Comparison of ENCODE assay signal across 8 cellular contexts in the genomic region with DNA sequence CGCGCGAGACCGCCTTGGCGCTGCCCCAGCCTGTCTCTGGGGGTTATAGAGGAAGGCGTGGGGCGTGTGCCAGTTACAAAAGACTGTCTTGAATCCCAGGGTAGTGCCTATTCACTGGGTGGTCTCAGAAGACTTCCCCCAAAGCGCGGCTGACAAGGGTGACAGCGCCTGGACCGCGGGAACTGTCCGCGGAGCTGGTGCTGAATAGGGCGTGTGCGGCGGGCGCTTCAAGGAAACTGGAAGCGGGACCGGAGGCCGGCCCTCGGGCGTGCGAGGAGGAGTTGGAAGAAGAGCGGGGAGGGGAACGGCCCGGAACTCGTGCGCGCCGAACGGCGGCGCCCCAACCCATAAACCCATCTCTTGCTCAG. TPM values are rescaled to one million over a fixed set of nuclear protein-coding genes. Genes with fewer than 3 reads are reported as not detected.
A peak's percentile ranks its signal among the peaks of the same experiment; 100 is the strongest.
DNase-seq lines count a peak whose midpoint lies in the region; ATAC-seq and TF ChIP-seq lines count a peak whose summit lies in the region.

No MANE protein-coding gene starts in this region.

- H4K20me1 ChIP-seq in BLaER1: peaks cover 8% of the 10 kb centered on the region

- no peak overlapping the region for H3K9ac ChIP-seq in BLaER1
- H3K9ac ChIP-seq in HUES64 (ENCODE audit: low read depth, low read length): no peak overlapping the region

- peaks cover 32% of the 10 kb centered on the region for H3K27me3 ChIP-seq in BLaER1
- H3K27me3 ChIP-seq in HUES64 (ENCODE audit: insufficient read depth, low read length): peaks cover 100% of the 10 kb centered on the region
- H3K27me3 ChIP-seq in SJCRH30: no peaks in the 10 kb centered on the region; the same call in 1 of the 2 replicates

- no peaks in the 10 kb centered on the region for H3K9me3 Mint-ChIP-seq in nephron

- TF ChIP-seq CTCF in epithelial cell of proximal tubule (conservative IDR thresholded peaks at IDR 0.05; ENCODE audit: low read depth, low read length) (no peak), nephron (IDR thresholded peaks at IDR 0.05; ENCODE audit: unreplicated experiment in 3 of 3) (no peak)

- H3K36me3 ChIP-seq in BLaER1: no peaks in the 10 kb centered on the region
- H3K36me3 ChIP-seq in HUES64 (ENCODE audit: insufficient read depth, low read length): no peaks in the 10 kb centered on the region
- H3K36me3 ChIP-seq in SJCRH30: no peaks in the 10 kb centered on the region

- peak overlapping the region; percentile 51 for H3K4me2 ChIP-seq in BLaER1

- no peak overlapping the region for H3K27ac Mint-ChIP-seq in nephron

- WGBS in HUES64: 5% methylated on average over 34 of the region's 34 CpGs

- H3K4me1 ChIP-seq in BLaER1 (peaks cover 18% of the 10 kb centered on the region), HUES64 (ENCODE audit: insufficient read depth, low read length) (peaks cover 2% of the 10 kb centered on the region; the same call in 1 of the 2 replicates), SJCRH30 (no peaks in the 10 kb centered on the region)

- no peak for ATAC-seq in GM19324 (IDR thresholded peaks at IDR 0.05; ENCODE audit: low FRiP score, unreplicated experiment)

- H3K36me3 Mint-ChIP-seq in nephron (ENCODE audit: low read depth): no peaks in the 10 kb centered on the region

- H3K9me3 ChIP-seq in BLaER1 (peaks cover 26% of the 10 kb centered on the region), HUES64 (ENCODE audit: insufficient read depth, low read depth, low read length) (no peaks in the 10 kb centered on the region), SJCRH30 (replicated peaks) (no peaks in the 10 kb centered on the region; the same call in none of the 2 replicates)

- H3K4me3 Mint-ChIP-seq in nephron: peak overlapping the region; percentile 77 to 85 (median 81)

- DNase-seq in activated CD4-positive, alpha-beta T cell treated with anti-CD3 and anti-CD28 coated beads, Interleukin-2, amount 50 U/mL, for 48 hours: peak; percentile 63 to 73
- DNase-seq in epithelial cell of proximal tubule (ENCODE audit: low read depth) (no peak), SJCRH30 (no peak), amniotic stem cell (lab: John Stamatoyannopoulos, UW) (no peak)

- peaks cover 99% of the 10 kb centered on the region for H3K27me3 Mint-ChIP-seq in nephron (ENCODE audit: low read depth)

- no peak overlapping the region for H3K27ac ChIP-seq in BLaER1
- H3K27ac ChIP-seq in HUES64 (ENCODE audit: low read depth, low read length): no peak overlapping the region
- no peak overlapping the region for H3K27ac ChIP-seq in SJCRH30

- no peak overlapping the region for H3K4me3 ChIP-seq in BLaER1
- H3K4me3 ChIP-seq in HUES64 (ENCODE audit: low read length): peak overlapping the region; percentile 72
- peak overlapping the region; percentile 26 for H3K4me3 ChIP-seq in epithelial cell of proximal tubule (ENCODE audit: low read depth, low read length)
- H3K4me3 ChIP-seq in SJCRH30: no peak overlapping the region

- peaks cover 6% of the 10 kb centered on the region for H3K4me1 Mint-ChIP-seq in nephron

RNA-seq across cellular contexts. Expression of gene EGR4, which starts 2.3 kb away (rescaled TPM):
- not detected for polyA plus RNA-seq in HUES64 (2013, experiment 1 of 2)
- polyA plus RNA-seq in HUES64 (2013, experiment 2 of 2): not detected
- 0.07 TPM in 1 of 2 replicates, not detected in the other for total RNA-seq in epithelial cell of proximal tubule
- not detected in 2 replicates for total RNA-seq in SJCRH30 (2014; rRNA removed; shearing (Covaris generic))

RNA-seq across cellular contexts. Expression of gene FBXO41, which starts 6.8 kb away (rescaled TPM):
- polyA plus RNA-seq in HUES64 (2013, experiment 1 of 2): 3.4 TPM
- 3.9 TPM for polyA plus RNA-seq in HUES64 (2013, experiment 2 of 2)
- 2.4 and 4.5 TPM in 2 replicates for total RNA-seq in epithelial cell of proximal tubule
- total RNA-seq in SJCRH30 (2014; rRNA removed; shearing (Covaris generic)): 12.0 and 14.2 TPM in 2 replicates

RNA-seq across cellular contexts. Expression of gene CCT7, which starts 57.0 kb away (rescaled TPM):
- polyA plus RNA-seq in HUES64 (2013, experiment 1 of 2): 267 TPM
- polyA plus RNA-seq in HUES64 (2013, experiment 2 of 2): 253 TPM
- total RNA-seq in epithelial cell of proximal tubule: 393 and 559 TPM in 2 replicates
- total RNA-seq in SJCRH30 (2014; rRNA removed; shearing (Covaris generic)): 815 and 876 TPM in 2 replicates

RNA-seq across cellular contexts. Expression of gene PRADC1, which starts 58.0 kb away (rescaled TPM):
- polyA plus RNA-seq in HUES64 (2013, experiment 1 of 2): 8.6 TPM
- polyA plus RNA-seq in HUES64 (2013, experiment 2 of 2): 8.6 TPM
- 5.0 and 22.3 TPM in 2 replicates for total RNA-seq in epithelial cell of proximal tubule
- total RNA-seq in SJCRH30 (2014; rRNA removed; shearing (Covaris generic)): 28.9 and 42.0 TPM in 2 replicates

Comparison
In these comparisons a context has a peak if more than half of its experiments do, and no peak if none do; other contexts are left out.
1. H3K4me3 ChIP-seq: peak in HUES64 (single experiment) and epithelial cell of proximal tubule (single experiment); none in BLaER1 (single experiment) and SJCRH30 (single experiment).
2. DNase-seq: peak in activated CD4-positive, alpha-beta T cell treated with anti-CD3 and anti-CD28 coated beads, Interleukin-2, amount 50 U/mL, for 48 hours (2 of 2); none in epithelial cell of proximal tubule (single experiment), SJCRH30 (0 of 2) and amniotic stem cell (single experiment).